In genomic region chr3:50269977-50270413, GRCh38 we compare ENCODE assay signal across 8 cellular contexts. TPM values are rescaled to one million over a fixed set of nuclear protein-coding genes. Genes with fewer than 3 reads are reported as not detected.
DNase-seq lines count a peak whose midpoint lies in the region; ATAC-seq and TF ChIP-seq lines count a peak whose summit lies in the region.
"Had no signal": no experiment of that assay in that cellular context is flagged by ENCODE, and none has a peak within 500 bp of the region (broad histone marks: within the 10 kb centered on the region; RNA-seq: fewer than 3 reads in every experiment).

No MANE protein-coding gene starts in this region.

- peaks cover 9% of the 10 kb centered on the region for H3K36me3 Mint-ChIP-seq in type B pancreatic cell

- no peaks in the 10 kb centered on the region for H3K9me3 Mint-ChIP-seq in type B pancreatic cell
- H3K9me3 Mint-ChIP-seq: dendritic cell treated with granulocyte-macrophage colony-stimulating factor and Interleukin-4, amounts not matched to agents 40 ng/mL and 50 ng/mL, for 4 days had no signal

- peaks cover 14% of the 10 kb centered on the region for H3K27me3 Mint-ChIP-seq in type B pancreatic cell

- no peaks in the 10 kb centered on the region for H3K27me3 ChIP-seq in Peyer's patch
- peaks cover 8% of the 10 kb centered on the region for H3K27me3 ChIP-seq in foreskin keratinocyte

- H3K9me3 ChIP-seq in Peyer's patch, result no peaks in the 10 kb centered on the region

- H3K4me1 Mint-ChIP-seq in type B pancreatic cell (ENCODE audit: unreplicated experiment), result peaks cover 43% of the 10 kb centered on the region

- no peak for TF ChIP-seq POLR2A in Peyer's patch (IDR thresholded peaks at IDR 0.05)

- peak overlapping the region in 2 of 4 donors; percentile 57 to 66 for H3K4me3 ChIP-seq in Peyer's patch

- H3K4me1 ChIP-seq in Peyer's patch (peaks cover 14 to 78% (median 16%) of the 10 kb centered on the region in 4 donors), foreskin keratinocyte (peaks cover 14% of the 10 kb centered on the region)

- H3K27ac ChIP-seq in Peyer's patch (peak overlapping the region in 3 of 4 donors; percentile 92 to 100 (median 96)), foreskin keratinocyte (no peak overlapping the region)

- TF ChIP-seq CTCF in Peyer's patch (IDR thresholded peaks at IDR 0.05) (peak in 1 of 6 experiments; percentile 1), foreskin keratinocyte (conservative IDR thresholded peaks at IDR 0.05) (no peak), type B pancreatic cell (conservative IDR thresholded peaks at IDR 0.05) (no peak)

- peak; percentile 10 for ATAC-seq in foreskin keratinocyte

- DNase-seq in Peyer's patch, result no peak
- DNase-seq in foreskin keratinocyte, result peak in 1 of 2 donors; percentile 25
- DNase-seq in type B pancreatic cell (ENCODE audit: extremely low spot score, unreplicated experiment), result no peak
- DNase-seq in Ammon's horn (ENCODE audit: low spot score), result no peak
- no peak for DNase-seq in SK-N-DZ (ENCODE audit: low spot score)
- DNase-seq: NCI-H69 had no signal

- peak overlapping the region; percentile 41 for H3K4me3 Mint-ChIP-seq in type B pancreatic cell
- H3K4me3 Mint-ChIP-seq: dendritic cell treated with granulocyte-macrophage colony-stimulating factor and Interleukin-4, amounts not matched to agents 40 ng/mL and 50 ng/mL, for 4 days had no signal

- peak overlapping the region; percentile 26 for H3K27ac Mint-ChIP-seq in type B pancreatic cell
- H3K27ac Mint-ChIP-seq: dendritic cell treated with granulocyte-macrophage colony-stimulating factor and Interleukin-4, amounts not matched to agents 40 ng/mL and 50 ng/mL, for 4 days had no signal

- H3K36me3 ChIP-seq in Peyer's patch, result peaks cover 0 to 5% (median 0%) of the 10 kb centered on the region in 3 donors

RNA-seq across cellular contexts. Expression of gene SEMA3B, which starts 1.0 kb away (rescaled TPM):
- 100 to 1,000 TPM in 3 of 4 donors, 10 to 100 TPM in 1; 56.1 to 367 (median 267) TPM for total RNA-seq in Peyer's patch
- total RNA-seq in foreskin keratinocyte, result 1.1 and 2.0 TPM in 2 replicates
- 1.3 and 2.3 TPM in 2 replicates for polyA plus RNA-seq in foreskin keratinocyte
- 18.4 and 34.8 TPM in 2 replicates for total RNA-seq in type B pancreatic cell (ENCODE audit: low replicate concordance)
- 0.92 and 2.3 TPM in 2 replicates for polyA plus RNA-seq in SK-N-DZ (2014; cell fraction: cytosol; rRNA removed)
- polyA plus RNA-seq in SK-N-DZ (2014; cell fraction: nucleus; rRNA removed), result 10.7 and 12.1 TPM in 2 replicates

RNA-seq across cellular contexts. Expression of gene LSMEM2, which starts 8.9 kb away (rescaled TPM):
- total RNA-seq in Peyer's patch, result not detected
- total RNA-seq in foreskin keratinocyte, result not detected in 2 replicates
- polyA plus RNA-seq in foreskin keratinocyte, result 0.04 TPM in 1 of 2 replicates, not detected in the other
- not detected in 2 replicates for total RNA-seq in type B pancreatic cell (ENCODE audit: low replicate concordance)
- 0.09 TPM in 1 of 2 replicates, not detected in the other for polyA plus RNA-seq in SK-N-DZ (2014; cell fraction: cytosol; rRNA removed)
- polyA plus RNA-seq in SK-N-DZ (2014; cell fraction: nucleus; rRNA removed), result not detected in 2 replicates
- total RNA-seq: lung microvascular endothelial cell had no signal

RNA-seq across cellular contexts. Expression of gene IFRD2, which starts 22.2 kb away (rescaled TPM):
- total RNA-seq in Peyer's patch, result 100 to 1,000 TPM in 3 of 4 donors, 10 to 100 TPM in 1; 75.5 to 205 (median 140) TPM
- total RNA-seq in foreskin keratinocyte, result 140 and 166 TPM in 2 replicates
- 137 and 158 TPM in 2 replicates for polyA plus RNA-seq in foreskin keratinocyte
- 60.9 and 80.5 TPM in 2 replicates for total RNA-seq in type B pancreatic cell (ENCODE audit: low replicate concordance)
- 72.9 and 84.0 TPM in 2 replicates for polyA plus RNA-seq in SK-N-DZ (2014; cell fraction: cytosol; rRNA removed)
- 268 and 286 TPM in 2 replicates for polyA plus RNA-seq in SK-N-DZ (2014; cell fraction: nucleus; rRNA removed)

RNA-seq across cellular contexts. Expression of gene HYAL3, which starts 29.2 kb away (rescaled TPM):
- total RNA-seq in Peyer's patch (1 to 10 TPM; 3.0 to 6.6 (median 4.2) TPM), foreskin keratinocyte (8.3 and 8.4 TPM in 2 replicates), type B pancreatic cell (ENCODE audit: low replicate concordance) (2.9 and 4.0 TPM in 2 replicates)
- 11.4 and 12.4 TPM in 2 replicates for polyA plus RNA-seq in foreskin keratinocyte
- 0.64 and 1.2 TPM in 2 replicates for polyA plus RNA-seq in SK-N-DZ (2014; cell fraction: cytosol; rRNA removed)
- polyA plus RNA-seq in SK-N-DZ (2014; cell fraction: nucleus; rRNA removed), result 3.7 and 6.2 TPM in 2 replicates

RNA-seq across cellular contexts. Expression of gene NAA80, which starts 29.2 kb away (rescaled TPM):
- total RNA-seq in Peyer's patch, result 10 to 100 TPM in 3 of 4 donors, 1 to 10 TPM in 1; 3.2 to 14.0 (median 12.4) TPM
- total RNA-seq in foreskin keratinocyte, result 11.5 and 14.3 TPM in 2 replicates
- 15.0 and 16.8 TPM in 2 replicates for polyA plus RNA-seq in foreskin keratinocyte
- total RNA-seq in type B pancreatic cell (ENCODE audit: low replicate concordance), result 12.9 and 13.0 TPM in 2 replicates
- 9.8 and 10.7 TPM in 2 replicates for polyA plus RNA-seq in SK-N-DZ (2014; cell fraction: cytosol; rRNA removed)
- polyA plus RNA-seq in SK-N-DZ (2014; cell fraction: nucleus; rRNA removed), result 19.9 and 27.7 TPM in 2 replicates
